8 cellular contexts compared by ENCODE assay signal in the genomic region with DNA sequence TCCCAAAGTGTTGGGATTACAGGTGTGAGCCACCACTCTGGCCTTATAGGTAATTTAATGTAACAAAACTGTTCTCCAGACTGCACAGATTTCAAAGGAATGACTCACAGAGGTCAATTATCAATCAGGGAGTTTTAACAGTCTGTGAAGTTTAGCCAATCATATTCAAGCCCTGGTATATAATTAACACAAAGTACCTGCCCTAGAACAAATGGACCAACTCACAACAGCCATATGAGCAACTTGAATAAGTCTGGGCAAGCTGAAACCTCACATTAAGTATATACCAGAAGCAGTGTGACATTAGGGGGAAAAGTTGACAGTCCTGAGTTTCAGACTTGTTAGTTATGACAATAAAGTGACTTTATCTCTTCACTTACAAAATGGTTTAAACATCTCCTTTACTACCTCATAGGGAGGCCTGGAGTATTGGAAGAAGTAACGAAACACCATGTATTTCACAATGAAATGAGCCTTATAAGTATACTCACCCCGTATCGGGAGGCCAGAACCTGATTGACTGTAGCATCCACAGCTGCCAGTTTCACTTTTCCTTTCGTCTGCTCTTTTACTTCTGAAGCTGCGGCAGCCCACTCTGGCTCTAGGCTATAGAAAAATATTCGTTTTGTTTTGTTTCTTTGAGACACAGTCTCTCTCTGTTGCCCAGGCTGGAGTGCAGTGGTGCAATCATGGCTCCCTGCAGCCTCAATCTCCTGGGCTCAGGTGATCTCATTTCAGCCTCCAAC. TPM values are rescaled to one million over a fixed set of nuclear protein-coding genes. Genes with fewer than 3 reads are reported as not detected.
DNase-seq lines count a peak whose midpoint lies in the region; ATAC-seq and TF ChIP-seq lines count a peak whose summit lies in the region.

No MANE protein-coding gene starts in this region.

- POLR2A ChIA-PET in SK-N-SH (lab: Yijun Ruan, JAX): no interaction called here

- no peaks in the 10 kb centered on the region for H3K4me1 ChIP-seq in SK-N-SH (ENCODE audit: control insufficient read depth in 1 of 2, insufficient read depth in 2 of 2, low read depth in 1 of 2, low read length in 1 of 2)

- H3F3A ChIP-seq in SK-N-SH (replicated peaks; ENCODE audit: insufficient read depth): no peaks in the 10 kb centered on the region

- WGBS in SK-N-SH (ENCODE audit: low lambda C conversion rate): 88% methylated on average over 6 of the region's 6 CpGs

- ATAC-seq in GM18499 (IDR thresholded peaks at IDR 0.05; ENCODE audit: insufficient read depth, unreplicated experiment) (peak; percentile 74), HG03354 (IDR thresholded peaks at IDR 0.05; ENCODE audit: poor library complexity, severe bottlenecking, unreplicated experiment) (peak; percentile 94), left lobe of liver (no peak)

- H3K9ac ChIP-seq in SK-N-SH: no peak overlapping the region

- H3K27me3 ChIP-seq in kidney epithelial cell (ENCODE audit: control insufficient read depth, insufficient read depth, low read length): no peaks in the 10 kb centered on the region
- no peaks in the 10 kb centered on the region for H3K27me3 ChIP-seq in SK-N-SH (ENCODE audit: insufficient read depth)

- no peak overlapping the region for H3K4me2 ChIP-seq in SK-N-SH

- no peak overlapping the region for H2AFZ ChIP-seq in SK-N-SH (ENCODE audit: low read depth)

- no peak for TF ChIP-seq RAD21 in SK-N-SH (IDR thresholded peaks at IDR 0.05; ENCODE audit: low read length)

- no peaks in the 10 kb centered on the region for H3K9me2 ChIP-seq in SK-N-SH

- H4K20me1 ChIP-seq in SK-N-SH (ENCODE audit: insufficient read depth): no peaks in the 10 kb centered on the region

- no peaks in the 10 kb centered on the region for H3K9me3 ChIP-seq in SK-N-SH

- TF ChIP-seq CTCF in GM20000 (IDR thresholded peaks at IDR 0.05; ENCODE audit: extremely low read depth, missing control alignments) (no peak), kidney epithelial cell (IDR thresholded peaks at IDR 0.05; ENCODE audit: insufficient read depth, low read length, poor library complexity, severe bottlenecking) (no peak), SK-N-SH (IDR thresholded peaks at IDR 0.05) (no peak)

- no peak overlapping the region for H3K4me3 ChIP-seq in kidney epithelial cell (ENCODE audit: low read depth, low read length)
- no peak overlapping the region for H3K4me3 ChIP-seq in SK-N-SH (ENCODE audit: low read depth in 2 of 2, low read length in 1 of 2)

- H3K27ac ChIP-seq in SK-N-SH (ENCODE audit: low read depth in 2 of 2, low read length in 1 of 2): no peak overlapping the region

- no peak for TF ChIP-seq EP300 in SK-N-SH (IDR thresholded peaks at IDR 0.05; ENCODE audit: borderline replicate concordance in 1 of 2, low read depth in 1 of 2, low read length in 1 of 2)

- DNase-seq in GM20000 (ENCODE audit: low spot score) (peak; percentile 68), kidney epithelial cell (ENCODE audit: low read depth) (peak; percentile 64), left lobe of liver (ENCODE audit: low spot score) (no peak), SK-N-SH (no peak), NCI-H2081 treated with DMSO at 0.1 percent for 48 hours (lab: John Stamatoyannopoulos, UW) (no peak)
- DNase-seq in NK-92 treated with Interleukin-12 subunit alpha and Interleukin-12 subunit beta, amount 100 ng/mL, for 24 hours (lab: John Stamatoyannopoulos, UW): no peak

- CTCF ChIA-PET in SK-N-SH (lab: Yijun Ruan, JAX): interaction anchor here (0.9 to 1.3 kb wide), 3 partner anchors 10 to 334 kb away, joined by 3 to 4 read pairs (median 3); no protein-coding TSS in a partner anchor

- peaks cover 14% of the 10 kb centered on the region; the same call in 1 of the 2 replicates for H3K79me2 ChIP-seq in SK-N-SH (ENCODE audit: insufficient read depth)

- H3K36me3 ChIP-seq in kidney epithelial cell (ENCODE audit: control insufficient read depth, insufficient read depth, low read length): peaks cover 4% of the 10 kb centered on the region
- H3K36me3 ChIP-seq in SK-N-SH (replicated peaks in 1 of 2; ENCODE audit: control insufficient read depth in 1 of 2, insufficient read depth in 2 of 2, low read length in 1 of 2): peaks cover 77 to 81% of the 10 kb centered on the region in 2 experiments

TF ChIP-seq in SK-N-SH, 30 proteins besides CTCF, POLR2A, EP300 and RAD21:
- no peak for TF ChIP-seq CHD2 (IDR thresholded peaks at IDR 0.05; ENCODE audit: low read length, partially characterized antibody)

RNA-seq across cellular contexts. Expression of gene PDIA6, which starts 22.2 kb away (rescaled TPM):
- total RNA-seq in kidney epithelial cell: 270 and 328 TPM in 2 replicates
- total RNA-seq in left lobe of liver: 225 TPM
- polyA plus RNA-seq in SK-N-SH (2012; rRNA removed): 308 and 325 TPM in 2 replicates
- 403 and 455 TPM in 2 replicates for polyA plus RNA-seq in SK-N-SH (2012; cell fraction: cytosol; rRNA removed)
- 95.0 and 163 TPM in 2 replicates for polyA plus RNA-seq in SK-N-SH (2012; cell fraction: nucleus; rRNA removed)

Comparison
In these comparisons a context has a peak if more than half of its experiments do, and no peak if none do; other contexts are left out.
1. DNase-seq: peak in GM20000 (single experiment) and kidney epithelial cell (single experiment); none in left lobe of liver (single experiment), SK-N-SH (single experiment), NK-92 treated with Interleukin-12 subunit alpha and Interleukin-12 subunit beta, amount 100 ng/mL, for 24 hours (single experiment) and NCI-H2081 treated with DMSO at 0.1 percent for 48 hours (single experiment).